ENCODE assay signal across 1 cellular context in the genomic region with DNA sequence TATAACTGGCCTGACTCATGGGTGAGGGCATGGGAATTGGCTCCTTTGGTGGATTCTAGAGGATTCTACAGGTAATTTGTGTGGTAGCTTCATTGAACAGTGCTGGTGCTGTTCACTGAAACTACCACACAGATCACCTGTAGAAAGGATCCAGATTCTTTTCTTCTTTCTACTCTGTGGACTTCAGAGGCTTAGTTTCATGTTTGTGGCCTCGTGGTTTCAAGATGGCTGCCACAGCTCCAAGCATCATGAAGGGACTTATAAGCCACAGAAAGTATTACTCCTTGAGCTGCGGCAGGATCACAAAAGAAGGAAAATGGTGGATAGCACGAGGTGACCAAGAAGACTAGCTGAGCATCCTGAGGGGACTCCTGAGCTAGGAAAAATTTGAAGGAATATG.
TF ChIP-seq lines count a peak whose summit lies in the region.

No MANE protein-coding gene starts in this region.

TF ChIP-seq in HepG2, 621 proteins besides CTCF, POLR2A, EP300 and RAD21:
- no peak for TF ChIP-seq HDAC2 (CRISPR knock-in tag; IDR thresholded peaks at IDR 0.05)
- no peak for TF ChIP-seq YY1 (IDR thresholded peaks at IDR 0.05; ENCODE audit: insufficient read depth, insufficient replicate concordance, low read depth, low read length)
- no peak for TF ChIP-seq ZNF816 (CRISPR knock-in tag; IDR thresholded peaks at IDR 0.05; ENCODE audit: borderline replicate concordance)
- TF ChIP-seq KDM1A (CRISPR knock-in tag; IDR thresholded peaks at IDR 0.05): no peak
- TF ChIP-seq ZNF33A (CRISPR knock-in tag; IDR thresholded peaks at IDR 0.05; ENCODE audit: borderline replicate concordance): no peak
- TF ChIP-seq KLF6 (CRISPR knock-in tag; IDR thresholded peaks at IDR 0.05): no peak
- TF ChIP-seq EHMT2 (IDR thresholded peaks at IDR 0.05; ENCODE audit: borderline replicate concordance, low read depth, low read length): no peak
- no peak for TF ChIP-seq SMYD3 (CRISPR knock-in tag; IDR thresholded peaks at IDR 0.05)
- TF ChIP-seq ZBTB21 (CRISPR knock-in tag; IDR thresholded peaks at IDR 0.05): no peak
- TF ChIP-seq ZFP36L1 (CRISPR knock-in tag; IDR thresholded peaks at IDR 0.05): no peak
- TF ChIP-seq, protein P1, sequence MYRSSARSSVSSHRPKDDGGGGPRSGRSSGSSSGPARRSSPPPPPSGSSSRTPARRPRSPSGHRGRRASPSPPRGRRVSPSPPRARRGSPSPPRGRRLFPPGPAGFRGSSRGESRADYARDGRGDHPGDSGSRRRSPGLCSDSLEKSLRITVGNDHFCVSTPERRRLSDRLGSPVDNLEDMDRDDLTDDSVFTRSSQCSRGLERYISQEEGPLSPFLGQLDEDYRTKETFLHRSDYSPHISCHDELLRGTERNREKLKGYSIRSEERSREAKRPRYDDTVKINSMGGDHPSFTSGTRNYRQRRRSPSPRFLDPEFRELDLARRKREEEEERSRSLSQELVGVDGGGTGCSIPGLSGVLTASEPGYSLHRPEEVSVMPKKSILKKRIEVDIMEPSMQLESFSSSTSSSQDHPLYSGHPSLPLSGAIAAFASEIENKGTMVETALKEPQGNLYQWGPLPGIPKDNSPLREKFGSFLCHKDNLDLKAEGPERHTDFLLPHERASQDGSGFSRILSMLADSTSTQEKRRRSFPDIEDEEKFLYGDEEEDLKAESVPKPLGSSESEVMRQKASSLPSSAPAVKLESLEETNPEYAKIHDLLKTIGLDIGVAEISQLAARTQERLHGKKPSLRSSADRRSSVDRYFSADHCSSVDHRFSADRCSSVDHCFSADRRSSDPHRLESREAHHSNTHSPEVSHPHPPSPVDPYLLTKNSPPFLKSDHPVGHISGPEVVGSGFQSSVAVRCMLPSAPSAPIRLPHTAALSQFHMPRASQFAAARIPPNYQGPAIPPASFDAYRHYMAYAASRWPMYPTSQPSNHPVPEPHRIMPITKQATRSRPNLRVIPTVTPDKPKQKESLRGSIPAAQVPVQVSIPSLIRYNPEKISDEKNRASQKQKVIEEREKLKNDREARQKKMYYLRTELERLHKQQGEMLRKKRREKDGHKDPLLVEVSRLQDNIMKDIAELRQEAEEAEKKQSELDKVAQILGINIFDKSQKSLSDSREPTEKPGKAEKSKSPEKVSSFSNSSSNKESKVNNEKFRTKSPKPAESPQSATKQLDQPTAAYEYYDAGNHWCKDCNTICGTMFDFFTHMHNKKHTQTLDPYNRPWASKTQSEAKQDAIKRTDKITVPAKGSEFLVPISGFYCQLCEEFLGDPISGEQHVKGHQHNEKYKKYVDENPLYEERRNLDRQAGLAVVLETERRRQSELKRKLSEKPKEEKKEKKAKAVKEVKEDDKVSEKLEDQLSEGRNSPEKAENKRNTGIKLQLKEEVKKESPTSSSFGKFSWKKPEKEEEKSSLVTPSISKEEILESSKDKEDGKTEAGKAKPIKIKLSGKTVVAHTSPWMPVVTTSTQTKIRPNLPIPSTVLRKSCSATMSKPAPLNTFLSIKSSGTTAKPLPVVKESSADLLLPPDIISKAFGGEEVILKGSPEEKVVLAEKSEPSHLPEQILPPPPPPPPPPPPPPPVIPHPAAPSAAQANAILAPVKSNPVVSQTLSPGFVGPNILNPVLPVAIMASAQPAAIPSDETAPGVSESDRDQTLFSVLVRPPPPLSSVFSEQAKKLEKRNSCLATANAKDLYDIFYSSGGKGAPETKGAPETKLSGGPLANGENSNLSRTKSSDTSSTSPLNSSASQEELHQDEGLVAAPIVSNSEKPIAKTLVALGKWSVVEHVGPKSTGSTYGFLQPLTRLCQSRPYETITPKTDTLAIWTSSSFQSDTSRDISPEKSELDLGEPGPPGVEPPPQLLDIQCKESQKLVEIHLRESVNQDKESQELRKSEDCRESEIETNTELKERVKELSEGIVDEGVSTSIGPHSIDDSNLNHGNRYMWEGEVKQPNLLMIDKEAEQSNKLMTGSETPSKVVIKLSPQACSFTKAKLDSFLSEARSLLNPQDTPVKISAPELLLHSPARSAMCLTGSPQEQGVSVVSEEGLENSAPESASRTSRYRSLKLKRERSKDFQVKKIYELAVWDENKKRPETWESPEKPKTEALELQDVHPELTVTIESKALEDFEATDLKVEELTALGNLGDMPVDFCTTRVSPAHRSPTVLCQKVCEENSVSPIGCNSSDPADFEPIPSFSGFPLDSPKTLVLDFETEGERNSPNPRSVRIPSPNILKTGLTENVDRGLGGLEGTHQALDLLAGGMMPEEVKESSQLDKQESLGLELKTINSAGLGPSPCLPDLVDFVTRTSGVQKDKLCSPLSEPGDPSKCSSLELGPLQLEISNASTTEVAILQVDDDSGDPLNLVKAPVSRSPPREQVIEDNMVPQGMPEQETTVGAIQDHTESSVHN (CRISPR knock-in tag; IDR thresholded peaks at IDR 0.05): no peak
- no peak for TF ChIP-seq ZNF350 (CRISPR knock-in tag; IDR thresholded peaks at IDR 0.05; ENCODE audit: borderline replicate concordance, low read depth)
- TF ChIP-seq GPN1 (CRISPR knock-in tag; IDR thresholded peaks at IDR 0.05; ENCODE audit: borderline replicate concordance): no peak
- no peak for TF ChIP-seq KDM3A (CRISPR knock-in tag; IDR thresholded peaks at IDR 0.05; ENCODE audit: low read depth)
- TF ChIP-seq, protein P2, sequence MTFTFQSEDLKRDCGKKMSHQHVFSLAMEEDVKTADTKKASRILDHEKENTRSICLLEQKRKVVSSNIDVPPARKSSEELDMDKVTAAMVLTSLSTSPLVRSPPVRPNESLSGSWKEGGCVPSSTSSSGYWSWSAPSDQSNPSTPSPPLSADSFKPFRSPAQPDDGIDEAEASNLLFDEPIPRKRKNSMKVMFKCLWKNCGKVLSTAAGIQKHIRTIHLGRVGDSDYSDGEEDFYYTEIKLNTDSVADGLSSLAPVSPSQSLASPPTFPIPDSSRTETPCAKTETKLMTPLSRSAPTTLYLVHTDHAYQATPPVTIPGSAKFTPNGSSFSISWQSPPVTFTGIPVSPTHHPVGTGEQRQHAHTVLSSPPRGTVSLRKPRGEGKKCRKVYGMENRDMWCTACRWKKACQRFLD (CRISPR knock-in tag; IDR thresholded peaks at IDR 0.05; ENCODE audit: borderline replicate concordance): no peak
- no peak for TF ChIP-seq IKZF5 (CRISPR knock-in tag; IDR thresholded peaks at IDR 0.05)
- no peak for TF ChIP-seq PHF5A (CRISPR knock-in tag; IDR thresholded peaks at IDR 0.05; ENCODE audit: low read depth, unreplicated experiment)
- no peak for TF ChIP-seq ZNF264 (CRISPR knock-in tag; IDR thresholded peaks at IDR 0.05)
TF ChIP-seq in HepG2: peak in this region for 0.
